In the genomic region with DNA sequence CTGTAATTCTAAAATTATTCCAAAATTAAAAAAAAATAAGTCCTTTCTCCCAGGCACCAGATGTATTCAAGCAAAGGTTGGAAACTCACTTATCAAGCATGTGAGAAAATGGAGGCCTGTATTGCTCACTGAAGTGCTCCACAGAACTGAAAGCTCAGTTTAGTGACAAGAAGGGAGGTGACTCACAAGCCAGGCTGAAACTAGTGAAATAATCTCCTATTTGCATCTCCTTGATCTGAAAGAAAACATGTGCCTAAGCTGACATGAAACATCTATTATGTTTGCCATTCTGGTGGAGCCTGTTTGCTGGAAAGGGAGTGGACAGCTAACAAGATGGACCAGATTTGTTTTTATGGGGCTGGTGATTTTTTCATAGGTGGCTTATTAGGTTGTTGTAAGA, we compare ENCODE assay signal across 9 cellular contexts. TPM values are rescaled to one million over a fixed set of nuclear protein-coding genes. Genes with fewer than 3 reads are reported as not detected.
DNase-seq lines count a peak whose midpoint lies in the region; ATAC-seq and TF ChIP-seq lines count a peak whose summit lies in the region.
"Had no signal": no experiment of that assay in that cellular context is flagged by ENCODE, and none has a peak within 500 bp of the region (broad histone marks: within the 10 kb centered on the region; RNA-seq: fewer than 3 reads in every experiment).

No MANE protein-coding gene starts in this region.

- ATAC-seq in GM21381 (IDR thresholded peaks at IDR 0.05; ENCODE audit: unreplicated experiment) (peak; percentile 77), HG02970 (IDR thresholded peaks at IDR 0.05; ENCODE audit: low FRiP score, unreplicated experiment) (no peak), GM18873 (IDR thresholded peaks at IDR 0.05; ENCODE audit: low FRiP score, unreplicated experiment) (no peak)
- no peak for ATAC-seq in activated CD4-positive, CD25-positive, alpha-beta regulatory T cell treated with anti-CD3 and anti-CD28 coated beads, Interleukin-2, amount 50 U/mL, for 24 hours
- ATAC-seq: stimulated activated naive B cell treated with anti-CD40 and anti-IgM and Interleukin-4, amounts not matched to agents 10 μg/mL and 1 μg/mL and 100 μg/mL, for 72 hours had no signal

- POLR2A ChIA-PET in OCI-LY7 (lab: Charles Lee): interaction anchor here (0.7 kb wide), 1 partner anchor 1290 kb away, joined by 3 read pairs; no protein-coding TSS in a partner anchor

- H3K36me3 ChIP-seq in OCI-LY7 (ENCODE audit: insufficient read depth, low read length): no peaks in the 10 kb centered on the region

- CTCF ChIA-PET in OCI-LY7 (lab: Charles Lee; ENCODE audit: unreplicated experiment): no interaction called here

- intact Hi-C loops in OCI-LY7 (cut with micrococcal nuclease; ENCODE audit: unreplicated experiment): no loop called here

- H3K9me2 ChIP-seq in OCI-LY7 (ENCODE audit: insufficient read depth, low read length): no peaks in the 10 kb centered on the region

- TF ChIP-seq CTCF in fibroblast of villous mesenchyme (IDR thresholded peaks at IDR 0.05; ENCODE audit: insufficient read depth, low read depth, low read length) (no peak), OCI-LY7 (conservative IDR thresholded peaks at IDR 0.05; ENCODE audit: low read length) (no peak)

- H2AFZ ChIP-seq in OCI-LY7 (ENCODE audit: low read length): no peak overlapping the region

- no peaks in the 10 kb centered on the region for H4K20me1 ChIP-seq in OCI-LY7 (ENCODE audit: insufficient read depth, low read length)

- H3K27ac ChIP-seq in OCI-LY7 (ENCODE audit: low read depth, low read length, poor library complexity, severe bottlenecking): no peak overlapping the region

- H3K9me3 ChIP-seq in OCI-LY7 (ENCODE audit: low read length): 0 out of 2 replicates have a peak, but pooled peaks cover 5% of the 10 kb centered on the region

- H3K4me1 ChIP-seq in OCI-LY7 (ENCODE audit: insufficient read depth, low read length, poor library complexity, severe bottlenecking): no peaks in the 10 kb centered on the region

- no TSS peak for BruUV-seq in OCI-LY7 (replicated peaks; lab: Mats Ljungman, UMichigan)

- H3K79me2 ChIP-seq in OCI-LY7 (ENCODE audit: insufficient read depth, low read depth, low read length): no peaks in the 10 kb centered on the region

- H3K4me3 ChIP-seq in fibroblast of villous mesenchyme (ENCODE audit: low read depth, low read length): no peak overlapping the region
- H3K4me3 ChIP-seq in OCI-LY7 (ENCODE audit: low read depth, low read length, poor library complexity, severe bottlenecking): no peak overlapping the region

- H3K4me2 ChIP-seq in OCI-LY7 (ENCODE audit: low read length): no peak overlapping the region

- peak; percentile 72 for DNase-seq in EH (ENCODE audit: low read depth)
- DNase-seq in HT1080 (ENCODE audit: low read depth): peak; percentile 15
- DNase-seq in fibroblast of villous mesenchyme (ENCODE audit: low read depth): peak; percentile 68
- DNase-seq in OCI-LY7 (ENCODE audit: low spot score): no peak
- DNase-seq: stimulated activated naive B cell treated with anti-CD40 and anti-IgM and Interleukin-4, amounts not matched to agents 10 μg/mL and 1 μg/mL and 100 μg/mL, for 72 hours had no signal

RNA-seq across cellular contexts. Expression of gene AMELX, which starts 54.0 kb away (rescaled TPM):
- total RNA-seq in HT1080 (2014; rRNA removed; shearing (Covaris generic)): not detected in 2 replicates
- polyA plus RNA-seq in HT1080 (2015; cell fraction: cytosol; rRNA removed): not detected in 2 replicates
- polyA plus RNA-seq in HT1080 (2015; cell fraction: nucleus; rRNA removed): not detected in 2 replicates
- total RNA-seq in fibroblast of villous mesenchyme (not detected in 2 replicates), OCI-LY7 (2022) (not detected in 2 replicates)
- total RNA-seq in OCI-LY7 (2014; rRNA removed; shearing (Covaris generic)): not detected in 2 replicates
